In the genomic region with DNA sequence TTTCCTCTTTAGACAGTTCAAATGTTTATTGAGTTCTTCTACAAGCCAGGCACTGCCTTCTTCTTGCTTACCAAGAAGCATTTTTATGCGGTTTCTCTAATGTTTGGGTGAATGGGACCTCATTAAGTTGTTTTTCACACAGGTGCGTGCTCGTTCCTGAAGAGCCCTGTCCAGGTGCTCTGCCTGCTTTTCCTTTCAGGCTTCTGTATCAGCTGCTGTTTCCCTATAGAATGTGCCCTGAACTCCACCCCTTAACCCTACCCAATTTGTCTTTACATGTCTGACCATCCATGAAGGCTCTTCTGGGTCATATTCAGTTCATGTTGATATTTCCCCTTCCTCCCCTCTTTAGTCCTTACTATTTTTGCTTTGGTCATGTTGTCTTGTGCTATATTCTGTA, we compare ENCODE assay signal across 24 cellular contexts.
"Had no signal": no experiment of that assay in that cellular context is flagged by ENCODE, and none has a peak within 500 bp of the region (broad histone marks: within the 10 kb centered on the region; RNA-seq: fewer than 3 reads in every experiment).

No MANE protein-coding gene starts in this region.

- ATAC-seq: effector memory CD8-positive, alpha-beta T cell; left cardiac atrium; naive thymus-derived CD4-positive, alpha-beta T cell; right cardiac atrium; stimulated activated memory B cell treated with anti-CD40 and anti-IgM and Interleukin-4, amounts not matched to agents 10 μg/mL and 1 μg/mL and 100 μg/mL, for 72 hours; upper lobe of right lung had no signal

- H2AFZ ChIP-seq: hepatocyte had no signal

- H3K4me3 Mint-ChIP-seq: dendritic cell treated with granulocyte-macrophage colony-stimulating factor and Interleukin-4, amounts not matched to agents 40 ng/mL and 50 ng/mL, for 4 days; effector memory CD8-positive, alpha-beta T cell; immature natural killer cell; naive thymus-derived CD4-positive, alpha-beta T cell; neural crest cell; stimulated activated memory B cell treated with anti-CD40 and anti-IgM and Interleukin-4, amounts not matched to agents 10 μg/mL and 1 μg/mL and 100 μg/mL, for 72 hours; stimulated activated naive CD8-positive, alpha-beta T cell treated with anti-CD3 and anti-CD28 coated beads, Interleukin-15, Interleukin-2, amounts not matched to agents 100 ng/mL and 50 ng/mL, for 24 hours had no signal

- H3K27me3 Mint-ChIP-seq: dendritic cell treated with granulocyte-macrophage colony-stimulating factor and Interleukin-4, amounts not matched to agents 40 ng/mL and 50 ng/mL, for 4 days; naive thymus-derived CD4-positive, alpha-beta T cell; stimulated activated memory B cell treated with anti-CD40 and anti-IgM and Interleukin-4, amounts not matched to agents 10 μg/mL and 1 μg/mL and 100 μg/mL, for 72 hours; stimulated activated naive CD8-positive, alpha-beta T cell treated with anti-CD3 and anti-CD28 coated beads, Interleukin-15, Interleukin-2, amounts not matched to agents 100 ng/mL and 50 ng/mL, for 24 hours had no signal

- H3K4me3 ChIP-seq: cardiac muscle cell, hepatocyte, spleen, tibial artery, upper lobe of right lung had no signal

- H3K36me3 ChIP-seq: cardiac muscle cell, spleen, tibial artery, upper lobe of right lung had no signal

- H3K4me1 ChIP-seq: tibial artery, upper lobe of right lung had no signal

- H3K9me3 Mint-ChIP-seq: dendritic cell treated with granulocyte-macrophage colony-stimulating factor and Interleukin-4, amounts not matched to agents 40 ng/mL and 50 ng/mL, for 4 days; effector memory CD8-positive, alpha-beta T cell; immature natural killer cell; naive thymus-derived CD4-positive, alpha-beta T cell; stimulated activated memory B cell treated with anti-CD40 and anti-IgM and Interleukin-4, amounts not matched to agents 10 μg/mL and 1 μg/mL and 100 μg/mL, for 72 hours; stimulated activated naive CD8-positive, alpha-beta T cell treated with anti-CD3 and anti-CD28 coated beads, Interleukin-15, Interleukin-2, amounts not matched to agents 100 ng/mL and 50 ng/mL, for 24 hours had no signal

- H3K27ac ChIP-seq: cardiac muscle cell, epithelial cell of prostate, hepatocyte, spleen, tibial artery, upper lobe of right lung had no signal

- H3K4me1 Mint-ChIP-seq: neural crest cell had no signal

- H3K9me3 ChIP-seq: spleen, tibial artery, upper lobe of right lung had no signal

- DNase-seq: cerebellar nuclear complex; effector memory CD8-positive, alpha-beta T cell; foreskin melanocyte; head of caudate nucleus; immature natural killer cell; kidney; left cardiac atrium; mesendoderm; naive thymus-derived CD4-positive, alpha-beta T cell; posterior cingulate gyrus; right cardiac atrium; spleen; stimulated activated CD4-positive, alpha-beta T cell treated with anti-CD3 and anti-CD28 coated beads, Interleukin-15, amount 100 ng/mL, for 24 hours; stimulated activated CD4-positive, alpha-beta T cell treated with anti-CD3 and anti-CD28 coated beads, Interleukin-1b, Interleukin-23, amount 100 ng/mL, for 48 hours; stimulated activated CD4-positive, alpha-beta T cell treated with anti-CD3 and anti-CD28 coated beads, Interleukin-4, amount 100 ng/mL, for 24 hours; tibial artery; upper lobe of right lung had no signal

- H3K27me3 ChIP-seq: cardiac muscle cell, hepatocyte, spleen, tibial artery, upper lobe of right lung had no signal

- H3K4me2 ChIP-seq: hepatocyte had no signal

- H3K27ac Mint-ChIP-seq: dendritic cell treated with granulocyte-macrophage colony-stimulating factor and Interleukin-4, amounts not matched to agents 40 ng/mL and 50 ng/mL, for 4 days; effector memory CD8-positive, alpha-beta T cell; immature natural killer cell; naive thymus-derived CD4-positive, alpha-beta T cell; stimulated activated memory B cell treated with anti-CD40 and anti-IgM and Interleukin-4, amounts not matched to agents 10 μg/mL and 1 μg/mL and 100 μg/mL, for 72 hours; stimulated activated naive CD8-positive, alpha-beta T cell treated with anti-CD3 and anti-CD28 coated beads, Interleukin-15, Interleukin-2, amounts not matched to agents 100 ng/mL and 50 ng/mL, for 24 hours had no signal

- H3K36me3 Mint-ChIP-seq: immature natural killer cell; naive thymus-derived CD4-positive, alpha-beta T cell; stimulated activated memory B cell treated with anti-CD40 and anti-IgM and Interleukin-4, amounts not matched to agents 10 μg/mL and 1 μg/mL and 100 μg/mL, for 72 hours had no signal
